Comparison of ENCODE assay signal across 1 cellular context in the genomic region with DNA sequence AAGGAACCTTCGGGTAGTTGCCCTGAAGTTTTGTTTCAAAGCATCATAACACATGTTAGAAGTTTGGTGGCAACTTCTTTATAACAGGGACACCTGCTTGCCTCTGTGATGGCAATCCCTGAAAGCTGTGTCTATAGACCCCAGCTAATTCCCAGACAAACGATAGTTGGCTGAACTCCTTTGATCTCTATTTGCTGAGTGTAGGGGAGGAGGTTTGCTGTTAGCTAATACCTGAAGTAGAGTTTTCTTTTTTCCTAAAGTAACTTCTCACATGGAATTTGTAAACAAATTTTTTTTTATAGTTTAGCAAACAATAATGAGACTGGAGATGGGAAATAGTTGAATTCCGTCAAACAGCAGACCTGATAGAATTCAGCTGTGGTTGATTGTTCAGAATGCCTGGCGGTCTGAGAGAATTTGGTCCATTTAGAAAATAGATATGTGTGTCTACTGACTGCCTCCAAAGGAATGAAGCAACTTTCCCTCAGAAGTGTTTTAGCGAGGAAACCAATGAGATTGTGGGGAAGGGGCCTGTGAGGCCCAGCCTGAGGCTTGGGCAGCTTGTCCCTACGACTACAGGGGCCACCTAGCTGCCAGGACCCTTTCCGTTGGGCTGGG.
A peak's percentile ranks its signal among the peaks of the same experiment; 100 is the strongest.
TF ChIP-seq lines count a peak whose summit lies in the region.

No MANE protein-coding gene starts in this region.

TF ChIP-seq in HepG2, 621 proteins besides CTCF, POLR2A, EP300 and RAD21 (continued from another document and continues in another):
- TF ChIP-seq, protein P1, sequence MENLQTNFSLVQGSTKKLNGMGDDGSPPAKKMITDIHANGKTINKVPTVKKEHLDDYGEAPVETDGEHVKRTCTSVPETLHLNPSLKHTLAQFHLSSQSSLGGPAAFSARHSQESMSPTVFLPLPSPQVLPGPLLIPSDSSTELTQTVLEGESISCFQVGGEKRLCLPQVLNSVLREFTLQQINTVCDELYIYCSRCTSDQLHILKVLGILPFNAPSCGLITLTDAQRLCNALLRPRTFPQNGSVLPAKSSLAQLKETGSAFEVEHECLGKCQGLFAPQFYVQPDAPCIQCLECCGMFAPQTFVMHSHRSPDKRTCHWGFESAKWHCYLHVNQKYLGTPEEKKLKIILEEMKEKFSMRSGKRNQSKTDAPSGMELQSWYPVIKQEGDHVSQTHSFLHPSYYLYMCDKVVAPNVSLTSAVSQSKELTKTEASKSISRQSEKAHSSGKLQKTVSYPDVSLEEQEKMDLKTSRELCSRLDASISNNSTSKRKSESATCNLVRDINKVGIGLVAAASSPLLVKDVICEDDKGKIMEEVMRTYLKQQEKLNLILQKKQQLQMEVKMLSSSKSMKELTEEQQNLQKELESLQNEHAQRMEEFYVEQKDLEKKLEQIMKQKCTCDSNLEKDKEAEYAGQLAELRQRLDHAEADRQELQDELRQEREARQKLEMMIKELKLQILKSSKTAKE (CRISPR knock-in tag; IDR thresholded peaks at IDR 0.05; ENCODE audit: borderline replicate concordance) = 0 out of 2 replicates have a peak, but pooled peaks have one; percentile 15
- TF ChIP-seq ZNF484 (CRISPR knock-in tag; IDR thresholded peaks at IDR 0.05; ENCODE audit: borderline replicate concordance, low read depth) (no peak), TOE1 (CRISPR knock-in tag; IDR thresholded peaks at IDR 0.05) (no peak), ARID3A (IDR thresholded peaks at IDR 0.05; ENCODE audit: low read depth, low read length) (no peak; the same call in 1 of the 2 replicates), MAZ (IDR thresholded peaks at IDR 0.05; ENCODE audit: borderline replicate concordance, low read depth, low read length) (no peak; the same call in 1 of the 2 replicates), MAZ (CRISPR knock-in tag; IDR thresholded peaks at IDR 0.05; ENCODE audit: low read depth) (no peak), ZSCAN25 (CRISPR knock-in tag; IDR thresholded peaks at IDR 0.05) (no peak), GZF1 (CRISPR knock-in tag; IDR thresholded peaks at IDR 0.05) (no peak), SNRNP70 (IDR thresholded peaks at IDR 0.05; ENCODE audit: low read depth, low read length) (no peak), ZFP36 (IDR thresholded peaks at IDR 0.05; ENCODE audit: borderline replicate concordance, low read depth, low read length, partially characterized antibody) (no peak), IRX3 (CRISPR knock-in tag; IDR thresholded peaks at IDR 0.05; ENCODE audit: borderline replicate concordance, low read depth) (no peak), NR1H2 (CRISPR knock-in tag; IDR thresholded peaks at IDR 0.05; ENCODE audit: borderline replicate concordance, low read depth) (no peak), ZNF589 (CRISPR knock-in tag; conservative IDR thresholded peaks at IDR 0.05) (no peak), BATF2 (CRISPR knock-in tag; IDR thresholded peaks at IDR 0.05) (no peak), GMEB1 (CRISPR knock-in tag; IDR thresholded peaks at IDR 0.05; ENCODE audit: borderline replicate concordance) (no peak), ZNF232 (CRISPR knock-in tag; IDR thresholded peaks at IDR 0.05; ENCODE audit: borderline replicate concordance) (no peak), ZNF230 (CRISPR knock-in tag; IDR thresholded peaks at IDR 0.05) (no peak), ZNF276 (CRISPR knock-in tag; IDR thresholded peaks at IDR 0.05; ENCODE audit: low read depth) (no peak), SNAPC4 (CRISPR knock-in tag; IDR thresholded peaks at IDR 0.05) (no peak), NFATC3 (CRISPR knock-in tag; IDR thresholded peaks at IDR 0.05) (no peak), ZSCAN30 (CRISPR knock-in tag; IDR thresholded peaks at IDR 0.05) (no peak), MXD4 (CRISPR knock-in tag; IDR thresholded peaks at IDR 0.05) (no peak)
- TF ChIP-seq, protein P2, sequence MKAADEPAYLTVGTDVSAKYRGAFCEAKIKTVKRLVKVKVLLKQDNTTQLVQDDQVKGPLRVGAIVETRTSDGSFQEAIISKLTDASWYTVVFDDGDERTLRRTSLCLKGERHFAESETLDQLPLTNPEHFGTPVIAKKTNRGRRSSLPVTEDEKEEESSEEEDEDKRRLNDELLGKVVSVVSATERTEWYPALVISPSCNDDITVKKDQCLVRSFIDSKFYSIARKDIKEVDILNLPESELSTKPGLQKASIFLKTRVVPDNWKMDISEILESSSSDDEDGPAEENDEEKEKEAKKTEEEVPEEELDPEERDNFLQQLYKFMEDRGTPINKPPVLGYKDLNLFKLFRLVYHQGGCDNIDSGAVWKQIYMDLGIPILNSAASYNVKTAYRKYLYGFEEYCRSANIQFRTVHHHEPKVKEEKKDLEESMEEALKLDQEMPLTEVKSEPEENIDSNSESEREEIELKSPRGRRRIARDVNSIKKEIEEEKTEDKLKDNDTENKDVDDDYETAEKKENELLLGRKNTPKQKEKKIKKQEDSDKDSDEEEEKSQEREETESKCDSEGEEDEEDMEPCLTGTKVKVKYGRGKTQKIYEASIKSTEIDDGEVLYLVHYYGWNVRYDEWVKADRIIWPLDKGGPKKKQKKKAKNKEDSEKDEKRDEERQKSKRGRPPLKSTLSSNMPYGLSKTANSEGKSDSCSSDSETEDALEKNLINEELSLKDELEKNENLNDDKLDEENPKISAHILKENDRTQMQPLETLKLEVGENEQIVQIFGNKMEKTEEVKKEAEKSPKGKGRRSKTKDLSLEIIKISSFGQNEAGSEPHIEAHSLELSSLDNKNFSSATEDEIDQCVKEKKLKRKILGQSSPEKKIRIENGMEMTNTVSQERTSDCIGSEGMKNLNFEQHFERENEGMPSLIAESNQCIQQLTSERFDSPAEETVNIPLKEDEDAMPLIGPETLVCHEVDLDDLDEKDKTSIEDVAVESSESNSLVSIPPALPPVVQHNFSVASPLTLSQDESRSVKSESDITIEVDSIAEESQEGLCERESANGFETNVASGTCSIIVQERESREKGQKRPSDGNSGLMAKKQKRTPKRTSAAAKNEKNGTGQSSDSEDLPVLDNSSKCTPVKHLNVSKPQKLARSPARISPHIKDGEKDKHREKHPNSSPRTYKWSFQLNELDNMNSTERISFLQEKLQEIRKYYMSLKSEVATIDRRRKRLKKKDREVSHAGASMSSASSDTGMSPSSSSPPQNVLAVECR (CRISPR knock-in tag; IDR thresholded peaks at IDR 0.05; ENCODE audit: borderline replicate concordance) = no peak
- TF ChIP-seq, protein P3, sequence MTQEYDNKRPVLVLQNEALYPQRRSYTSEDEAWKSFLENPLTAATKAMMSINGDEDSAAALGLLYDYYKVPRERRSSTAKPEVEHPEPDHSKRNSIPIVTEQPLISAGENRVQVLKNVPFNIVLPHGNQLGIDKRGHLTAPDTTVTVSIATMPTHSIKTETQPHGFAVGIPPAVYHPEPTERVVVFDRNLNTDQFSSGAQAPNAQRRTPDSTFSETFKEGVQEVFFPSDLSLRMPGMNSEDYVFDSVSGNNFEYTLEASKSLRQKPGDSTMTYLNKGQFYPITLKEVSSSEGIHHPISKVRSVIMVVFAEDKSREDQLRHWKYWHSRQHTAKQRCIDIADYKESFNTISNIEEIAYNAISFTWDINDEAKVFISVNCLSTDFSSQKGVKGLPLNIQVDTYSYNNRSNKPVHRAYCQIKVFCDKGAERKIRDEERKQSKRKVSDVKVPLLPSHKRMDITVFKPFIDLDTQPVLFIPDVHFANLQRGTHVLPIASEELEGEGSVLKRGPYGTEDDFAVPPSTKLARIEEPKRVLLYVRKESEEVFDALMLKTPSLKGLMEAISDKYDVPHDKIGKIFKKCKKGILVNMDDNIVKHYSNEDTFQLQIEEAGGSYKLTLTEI (CRISPR knock-in tag; conservative IDR thresholded peaks at IDR 0.05) = no peak
- TF ChIP-seq, protein P4, sequence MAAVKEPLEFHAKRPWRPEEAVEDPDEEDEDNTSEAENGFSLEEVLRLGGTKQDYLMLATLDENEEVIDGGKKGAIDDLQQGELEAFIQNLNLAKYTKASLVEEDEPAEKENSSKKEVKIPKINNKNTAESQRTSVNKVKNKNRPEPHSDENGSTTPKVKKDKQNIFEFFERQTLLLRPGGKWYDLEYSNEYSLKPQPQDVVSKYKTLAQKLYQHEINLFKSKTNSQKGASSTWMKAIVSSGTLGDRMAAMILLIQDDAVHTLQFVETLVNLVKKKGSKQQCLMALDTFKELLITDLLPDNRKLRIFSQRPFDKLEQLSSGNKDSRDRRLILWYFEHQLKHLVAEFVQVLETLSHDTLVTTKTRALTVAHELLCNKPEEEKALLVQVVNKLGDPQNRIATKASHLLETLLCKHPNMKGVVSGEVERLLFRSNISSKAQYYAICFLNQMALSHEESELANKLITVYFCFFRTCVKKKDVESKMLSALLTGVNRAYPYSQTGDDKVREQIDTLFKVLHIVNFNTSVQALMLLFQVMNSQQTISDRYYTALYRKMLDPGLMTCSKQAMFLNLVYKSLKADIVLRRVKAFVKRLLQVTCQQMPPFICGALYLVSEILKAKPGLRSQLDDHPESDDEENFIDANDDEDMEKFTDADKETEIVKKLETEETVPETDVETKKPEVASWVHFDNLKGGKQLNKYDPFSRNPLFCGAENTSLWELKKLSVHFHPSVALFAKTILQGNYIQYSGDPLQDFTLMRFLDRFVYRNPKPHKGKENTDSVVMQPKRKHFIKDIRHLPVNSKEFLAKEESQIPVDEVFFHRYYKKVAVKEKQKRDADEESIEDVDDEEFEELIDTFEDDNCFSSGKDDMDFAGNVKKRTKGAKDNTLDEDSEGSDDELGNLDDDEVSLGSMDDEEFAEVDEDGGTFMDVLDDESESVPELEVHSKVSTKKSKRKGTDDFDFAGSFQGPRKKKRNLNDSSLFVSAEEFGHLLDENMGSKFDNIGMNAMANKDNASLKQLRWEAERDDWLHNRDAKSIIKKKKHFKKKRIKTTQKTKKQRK (IDR thresholded peaks at IDR 0.05; ENCODE audit: low read length) = no peak
